In the genomic region with DNA sequence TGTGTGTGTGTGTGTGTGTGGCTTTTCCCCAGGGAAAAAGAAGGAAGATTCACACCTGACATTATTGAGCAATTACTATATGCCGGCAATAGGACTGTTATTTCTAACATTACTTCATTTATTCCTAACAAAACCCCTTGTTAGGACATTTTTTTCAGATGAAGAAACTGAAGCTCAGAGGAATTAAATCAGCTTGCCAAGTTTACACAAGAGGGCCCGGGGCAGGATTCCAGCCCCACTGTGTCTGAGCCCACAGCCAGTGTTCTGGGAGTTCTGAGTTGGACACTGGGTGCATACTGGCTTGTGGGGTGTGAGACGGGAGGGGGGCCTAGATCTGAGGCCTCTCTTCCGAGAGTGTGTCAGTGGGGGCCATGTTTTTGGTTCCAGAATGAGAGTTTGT, we compare ENCODE assay signal across 16 cellular contexts. TPM values are rescaled to one million over a fixed set of nuclear protein-coding genes. Genes with fewer than 3 reads are reported as not detected.
DNase-seq lines count a peak whose midpoint lies in the region; ATAC-seq and TF ChIP-seq lines count a peak whose summit lies in the region.
"Had no signal": no experiment of that assay in that cellular context is flagged by ENCODE, and none has a peak within 500 bp of the region (broad histone marks: within the 10 kb centered on the region; RNA-seq: fewer than 3 reads in every experiment).

No MANE protein-coding gene starts in this region.

- peak; percentile 69 to 84 (median 69) for DNase-seq in right cardiac atrium
- DNase-seq in left ventricle myocardium inferior: no peak
- DNase-seq in esophagus squamous epithelium (lab: John Stamatoyannopoulos, UW): no peak
- peak; percentile 67 for DNase-seq in mucosa of gallbladder (ENCODE audit: low spot score)
- no peak for DNase-seq in T-helper 9 cell
- no peak for DNase-seq in NCI-H748 (lab: John Stamatoyannopoulos, UW; ENCODE audit: unreplicated experiment)
- DNase-seq: activated T-cell treated with anti-CD3 and anti-CD28 coated beads, Interleukin-2, amount 50 U/mL, for 48 hours; amniotic stem cell; GF-D8; NCI-H1417; NCI-H345; pancreas had no signal

- H3K36me3 ChIP-seq in left ventricle myocardium inferior: no peaks in the 10 kb centered on the region
- no peaks in the 10 kb centered on the region for H3K36me3 ChIP-seq in esophagus squamous epithelium
- H3K36me3 ChIP-seq: pancreas, SJSA1 had no signal

- 45% methylated on average over 4 of the region's 4 CpGs for WGBS in right cardiac atrium
- WGBS in esophagus squamous epithelium, 2 donors: 47 to 53% methylated on average over 1 to 4 of the region's 4 CpGs

- no peak overlapping the region for H3K27ac ChIP-seq in right cardiac atrium (ENCODE audit: low read length)
- H3K27ac ChIP-seq in left ventricle myocardium inferior (replicated peaks): no peak overlapping the region
- H3K27ac ChIP-seq in esophagus squamous epithelium: peak overlapping the region in 3 of 4 donors; percentile 12 to 84 (median 76)
- H3K27ac ChIP-seq: A549, pancreas, SJSA1 had no signal

- no peaks in the 10 kb centered on the region for H3K4me1 ChIP-seq in right cardiac atrium (ENCODE audit: control insufficient read depth, insufficient read depth, low read length)
- H3K4me1 ChIP-seq in left ventricle myocardium inferior: peaks cover 16% of the 10 kb centered on the region
- peaks cover 0 to 37% (median 22%) of the 10 kb centered on the region in 3 donors for H3K4me1 ChIP-seq in esophagus squamous epithelium
- H3K4me1 ChIP-seq: pancreas, SJSA1 had no signal

- ATAC-seq in right cardiac atrium: peak; percentile 64 to 68
- no peak for ATAC-seq in GM18519 (IDR thresholded peaks at IDR 0.05; ENCODE audit: low FRiP score, unreplicated experiment)
- no peak for ATAC-seq in HG03457 (IDR thresholded peaks at IDR 0.05; ENCODE audit: unreplicated experiment)
- ATAC-seq: A549 had no signal

- H3K9me3 ChIP-seq in right cardiac atrium (ENCODE audit: control insufficient read depth, low read length) (no peaks in the 10 kb centered on the region), left ventricle myocardium inferior (replicated peaks) (no peaks in the 10 kb centered on the region), esophagus squamous epithelium (no peaks in the 10 kb centered on the region)
- H3K9me3 ChIP-seq: A549, pancreas, SJSA1 had no signal

- H3K4me3 ChIP-seq in right cardiac atrium (ENCODE audit: low read length) (no peak overlapping the region), left ventricle myocardium inferior (no peak overlapping the region), esophagus squamous epithelium (no peak overlapping the region)
- H3K4me3 ChIP-seq: A549, pancreas, SJSA1 had no signal

- TF ChIP-seq CTCF in left ventricle myocardium inferior (IDR thresholded peaks at IDR 0.05; ENCODE audit: borderline replicate concordance) (no peak), esophagus squamous epithelium (IDR thresholded peaks at IDR 0.05) (no peak)

- no peaks in the 10 kb centered on the region for H3K27me3 ChIP-seq in right cardiac atrium (ENCODE audit: control insufficient read depth, insufficient read depth)
- no peaks in the 10 kb centered on the region for H3K27me3 ChIP-seq in left ventricle myocardium inferior (ENCODE audit: low read depth)
- H3K27me3 ChIP-seq in esophagus squamous epithelium: no peaks in the 10 kb centered on the region
- H3K27me3 ChIP-seq: pancreas, SJSA1 had no signal

- intact Hi-C loops in right cardiac atrium (cut with DNase I): no loop called here
- intact Hi-C loops in left ventricle myocardium inferior (cut with micrococcal nuclease): no loop called here
- intact Hi-C loops in esophagus squamous epithelium (cut with DNase I): no loop called here

- no peak for TF ChIP-seq POLR2A in esophagus squamous epithelium (IDR thresholded peaks at IDR 0.05)

RNA-seq across cellular contexts. Expression of gene TOGARAM2, which starts 9.9 kb away (rescaled TPM):
- total RNA-seq in right cardiac atrium (10 to 100 TPM; 13.6 to 29.5 (median 26.0) TPM), left ventricle myocardium inferior (51.9 TPM), esophagus squamous epithelium (under 1 TPM in 3 of 4 donors, not detected in 1; 0.03 to 0.76 (median 0.48) TPM), mucosa of gallbladder (3.5 TPM)
- 17.4 TPM for polyA plus RNA-seq in right cardiac atrium

Comparison
In these comparisons a context has a peak if more than half of its experiments do, and no peak if none do; other contexts are left out.
1. DNase-seq: peak in right cardiac atrium (3 of 3) and mucosa of gallbladder (single experiment); none in left ventricle myocardium inferior (single experiment), esophagus squamous epithelium (single experiment), T-helper 9 cell (single experiment) and NCI-H748 (single experiment).
2. ATAC-seq: peak in right cardiac atrium (2 of 2); none in GM18519 (single experiment) and HG03457 (single experiment).
3. H3K27ac ChIP-seq: peak in esophagus squamous epithelium (3 of 4); none in right cardiac atrium (single experiment) and left ventricle myocardium inferior (single experiment).